Comparison of ENCODE assay signal across 1 cellular context in the genomic region with DNA sequence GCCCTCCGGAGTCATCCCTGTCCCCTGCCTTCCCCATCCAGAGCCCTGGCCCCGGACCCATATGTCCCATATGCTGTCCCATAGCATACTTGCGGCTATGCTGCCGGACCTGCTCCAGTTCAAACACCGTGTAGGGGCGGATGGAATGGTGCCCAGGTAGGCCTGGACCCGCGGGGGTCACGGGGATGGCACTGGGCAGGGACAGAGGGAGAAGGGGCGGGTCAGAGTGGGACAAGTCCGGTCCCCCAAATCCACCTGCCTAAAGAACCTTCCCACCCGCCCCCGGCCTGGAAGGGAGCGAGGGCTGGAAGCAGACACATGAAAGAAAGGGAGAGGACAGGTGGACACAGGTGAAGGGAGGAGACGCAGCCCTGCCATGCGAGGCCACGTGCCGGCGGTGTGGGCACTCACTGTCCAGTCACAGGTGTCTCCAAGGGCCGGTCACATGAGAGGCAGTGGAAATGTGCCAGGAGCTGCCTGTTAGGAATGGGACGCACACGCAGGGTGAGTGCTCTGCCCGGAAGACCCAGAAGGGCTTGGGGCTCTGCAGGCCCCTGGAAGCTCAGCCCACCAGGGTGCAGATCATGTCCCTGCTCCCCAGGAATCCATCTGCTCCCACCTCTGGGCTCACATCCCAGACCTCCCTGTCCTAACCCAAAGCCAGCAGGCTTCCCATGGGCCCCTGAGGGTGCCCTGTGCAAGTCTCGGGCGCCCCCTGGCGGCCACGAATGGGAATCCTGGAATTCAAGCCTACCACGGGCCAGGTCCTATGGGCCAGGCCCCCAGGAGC.
TF ChIP-seq lines count a peak whose summit lies in the region.

No MANE protein-coding gene starts in this region.

TF ChIP-seq in K562, 482 proteins besides CTCF, POLR2A, EP300 and RAD21 (continues in another document):
- TF ChIP-seq, protein P1, sequence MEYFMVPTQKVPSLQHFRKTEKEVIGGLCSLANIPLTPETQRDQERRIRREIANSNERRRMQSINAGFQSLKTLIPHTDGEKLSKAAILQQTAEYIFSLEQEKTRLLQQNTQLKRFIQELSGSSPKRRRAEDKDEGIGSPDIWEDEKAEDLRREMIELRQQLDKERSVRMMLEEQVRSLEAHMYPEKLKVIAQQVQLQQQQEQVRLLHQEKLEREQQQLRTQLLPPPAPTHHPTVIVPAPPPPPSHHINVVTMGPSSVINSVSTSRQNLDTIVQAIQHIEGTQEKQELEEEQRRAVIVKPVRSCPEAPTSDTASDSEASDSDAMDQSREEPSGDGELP (CRISPR knock-in tag; IDR thresholded peaks at IDR 0.05; ENCODE audit: borderline replicate concordance): peak; percentile 48; the same call in 1 of the 2 replicates
- TF ChIP-seq, protein P2, sequence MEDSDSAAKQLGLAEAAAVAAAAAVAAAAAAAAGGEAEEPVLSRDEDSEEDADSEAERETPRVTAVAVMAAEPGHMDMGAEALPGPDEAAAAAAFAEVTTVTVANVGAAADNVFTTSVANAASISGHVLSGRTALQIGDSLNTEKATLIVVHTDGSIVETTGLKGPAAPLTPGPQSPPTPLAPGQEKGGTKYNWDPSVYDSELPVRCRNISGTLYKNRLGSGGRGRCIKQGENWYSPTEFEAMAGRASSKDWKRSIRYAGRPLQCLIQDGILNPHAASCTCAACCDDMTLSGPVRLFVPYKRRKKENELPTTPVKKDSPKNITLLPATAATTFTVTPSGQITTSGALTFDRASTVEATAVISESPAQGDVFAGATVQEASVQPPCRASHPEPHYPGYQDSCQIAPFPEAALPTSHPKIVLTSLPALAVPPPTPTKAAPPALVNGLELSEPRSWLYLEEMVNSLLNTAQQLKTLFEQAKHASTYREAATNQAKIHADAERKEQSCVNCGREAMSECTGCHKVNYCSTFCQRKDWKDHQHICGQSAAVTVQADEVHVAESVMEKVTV (CRISPR knock-in tag; IDR thresholded peaks at IDR 0.05): peak; percentile 96
- TF ChIP-seq TEAD4 (IDR thresholded peaks at IDR 0.05; ENCODE audit: low read length) (peak; percentile 64; the same call in 1 of the 2 replicates), TEAD4 (CRISPR knock-in tag; IDR thresholded peaks at IDR 0.05; ENCODE audit: borderline replicate concordance) (no peak), KLF16 (IDR thresholded peaks at IDR 0.05) (peak; percentile 50; the same call in 1 of the 2 replicates), HDAC6 (IDR thresholded peaks at IDR 0.05; ENCODE audit: low read depth, low read length) (no peak), ATF7 (IDR thresholded peaks at IDR 0.05) (peak; percentile 43; the same call in 1 of the 2 replicates), HMG20A (CRISPR knock-in tag; conservative IDR thresholded peaks at IDR 0.05) (no peak), YY1 (IDR thresholded peaks at IDR 0.05; ENCODE audit: borderline replicate concordance in 1 of 3, control insufficient read depth in 1 of 3, extremely low read depth in 1 of 3, insufficient read depth in 3 of 3, insufficient read length in 1 of 3, insufficient replicate concordance in 2 of 3, low read depth in 1 of 3, low read length in 2 of 3) (peak in 1 of 3 experiments; percentile 32), RB1 (IDR thresholded peaks at IDR 0.05; ENCODE audit: low read depth) (peak; percentile 80), ERF (CRISPR knock-in tag; IDR thresholded peaks at IDR 0.05) (0 out of 2 replicates have a peak, but pooled peaks have one; percentile 38), PHF21A (IDR thresholded peaks at IDR 0.05; ENCODE audit: borderline replicate concordance, low read depth) (0 out of 2 replicates have a peak, but pooled peaks have one; percentile 10), RBM14 (IDR thresholded peaks at IDR 0.05; ENCODE audit: borderline replicate concordance, insufficient read depth, low read depth, low read length) (peak; percentile 60; the same call in 1 of the 2 replicates), TAF15 (IDR thresholded peaks at IDR 0.05; ENCODE audit: low read depth, low read length) (0 out of 2 replicates have a peak, but pooled peaks have one; percentile 52), ZNF143 (CRISPR knock-in tag; IDR thresholded peaks at IDR 0.05) (peak; percentile 37; the same call in 1 of the 2 replicates), MYC (IDR thresholded peaks at IDR 0.05; ENCODE audit: low read depth, low read length) (peak; percentile 24; the same call in 1 of the 2 replicates), MYC (CRISPR knock-in tag; IDR thresholded peaks at IDR 0.05; ENCODE audit: borderline replicate concordance, low read depth) (no peak), NR2C2 (CRISPR knock-in tag; IDR thresholded peaks at IDR 0.05) (no peak), NR2C2 (tag; IDR thresholded peaks at IDR 0.05) (no peak), PHB2 (IDR thresholded peaks at IDR 0.05; ENCODE audit: low read depth) (no peak), ESRRA (IDR thresholded peaks at IDR 0.05; ENCODE audit: borderline replicate concordance, low read depth) (peak; percentile 31; the same call in 1 of the 2 replicates), CC2D1A (IDR thresholded peaks at IDR 0.05) (peak; percentile 95), SIN3B (IDR thresholded peaks at IDR 0.05; ENCODE audit: low read depth) (0 out of 2 replicates have a peak, but pooled peaks have one; percentile 27), EGR1 (conservative IDR thresholded peaks at IDR 0.05) (0 out of 2 replicates have a peak, but pooled peaks have one; percentile 10), SRF (CRISPR knock-in tag; IDR thresholded peaks at IDR 0.05) (peak in 1 of 2 experiments; percentile 52; a peak in 1 of 4 replicates), SMC3 (conservative IDR thresholded peaks at IDR 0.05; ENCODE audit: insufficient read depth, low read depth, low read length) (peak; percentile 99), PTBP1 (IDR thresholded peaks at IDR 0.05; ENCODE audit: low read depth, low read length) (0 out of 2 replicates have a peak, but pooled peaks have one; percentile 24), NFIC (IDR thresholded peaks at IDR 0.05) (peak; percentile 61), XRCC5 (IDR thresholded peaks at IDR 0.05; ENCODE audit: low read depth, low read length) (peak; percentile 51; the same call in 1 of the 2 replicates), NFRKB (IDR thresholded peaks at IDR 0.05; ENCODE audit: low read depth) (no peak), HDGF (IDR thresholded peaks at IDR 0.05) (0 out of 2 replicates have a peak, but pooled peaks have one; percentile 44), JUND (IDR thresholded peaks at IDR 0.05; ENCODE audit: borderline replicate concordance, low read depth, low read length) (peak; percentile 35; the same call in 1 of the 2 replicates), JUND (tag; IDR thresholded peaks at IDR 0.05; ENCODE audit: borderline replicate concordance, low read depth, low read length) (no peak; the same call in 2 of the 3 replicates), ZBTB7A (IDR thresholded peaks at IDR 0.05; ENCODE audit: borderline replicate concordance, control insufficient read depth, low read depth, low read length) (peak; percentile 46; the same call in 1 of the 2 replicates), L3MBTL2 (IDR thresholded peaks at IDR 0.05) (0 out of 2 replicates have a peak, but pooled peaks have one; percentile 16), TEAD1 (CRISPR knock-in tag; IDR thresholded peaks at IDR 0.05) (peak; percentile 62 to 95; a peak in 3 of 4 replicates)
- TF ChIP-seq, protein P3, sequence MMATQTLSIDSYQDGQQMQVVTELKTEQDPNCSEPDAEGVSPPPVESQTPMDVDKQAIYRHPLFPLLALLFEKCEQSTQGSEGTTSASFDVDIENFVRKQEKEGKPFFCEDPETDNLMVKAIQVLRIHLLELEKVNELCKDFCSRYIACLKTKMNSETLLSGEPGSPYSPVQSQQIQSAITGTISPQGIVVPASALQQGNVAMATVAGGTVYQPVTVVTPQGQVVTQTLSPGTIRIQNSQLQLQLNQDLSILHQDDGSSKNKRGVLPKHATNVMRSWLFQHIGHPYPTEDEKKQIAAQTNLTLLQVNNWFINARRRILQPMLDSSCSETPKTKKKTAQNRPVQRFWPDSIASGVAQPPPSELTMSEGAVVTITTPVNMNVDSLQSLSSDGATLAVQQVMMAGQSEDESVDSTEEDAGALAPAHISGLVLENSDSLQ (IDR thresholded peaks at IDR 0.05): no peak
- TF ChIP-seq, protein P4, sequence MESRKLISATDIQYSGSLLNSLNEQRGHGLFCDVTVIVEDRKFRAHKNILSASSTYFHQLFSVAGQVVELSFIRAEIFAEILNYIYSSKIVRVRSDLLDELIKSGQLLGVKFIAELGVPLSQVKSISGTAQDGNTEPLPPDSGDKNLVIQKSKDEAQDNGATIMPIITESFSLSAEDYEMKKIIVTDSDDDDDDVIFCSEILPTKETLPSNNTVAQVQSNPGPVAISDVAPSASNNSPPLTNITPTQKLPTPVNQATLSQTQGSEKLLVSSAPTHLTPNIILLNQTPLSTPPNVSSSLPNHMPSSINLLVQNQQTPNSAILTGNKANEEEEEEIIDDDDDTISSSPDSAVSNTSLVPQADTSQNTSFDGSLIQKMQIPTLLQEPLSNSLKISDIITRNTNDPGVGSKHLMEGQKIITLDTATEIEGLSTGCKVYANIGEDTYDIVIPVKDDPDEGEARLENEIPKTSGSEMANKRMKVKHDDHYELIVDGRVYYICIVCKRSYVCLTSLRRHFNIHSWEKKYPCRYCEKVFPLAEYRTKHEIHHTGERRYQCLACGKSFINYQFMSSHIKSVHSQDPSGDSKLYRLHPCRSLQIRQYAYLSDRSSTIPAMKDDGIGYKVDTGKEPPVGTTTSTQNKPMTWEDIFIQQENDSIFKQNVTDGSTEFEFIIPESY (CRISPR knock-in tag; IDR thresholded peaks at IDR 0.05): peak; percentile 57
- TF ChIP-seq, protein P5, sequence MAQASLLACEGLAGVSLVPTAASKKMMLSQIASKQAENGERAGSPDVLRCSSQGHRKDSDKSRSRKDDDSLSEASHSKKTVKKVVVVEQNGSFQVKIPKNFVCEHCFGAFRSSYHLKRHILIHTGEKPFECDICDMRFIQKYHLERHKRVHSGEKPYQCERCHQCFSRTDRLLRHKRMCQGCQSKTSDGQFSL (CRISPR knock-in tag; IDR thresholded peaks at IDR 0.05): 0 out of 2 replicates have a peak, but pooled peaks have one; percentile 21
- TF ChIP-seq, protein P5 (tag; IDR thresholded peaks at IDR 0.05): no peak
- TF ChIP-seq, protein P6, sequence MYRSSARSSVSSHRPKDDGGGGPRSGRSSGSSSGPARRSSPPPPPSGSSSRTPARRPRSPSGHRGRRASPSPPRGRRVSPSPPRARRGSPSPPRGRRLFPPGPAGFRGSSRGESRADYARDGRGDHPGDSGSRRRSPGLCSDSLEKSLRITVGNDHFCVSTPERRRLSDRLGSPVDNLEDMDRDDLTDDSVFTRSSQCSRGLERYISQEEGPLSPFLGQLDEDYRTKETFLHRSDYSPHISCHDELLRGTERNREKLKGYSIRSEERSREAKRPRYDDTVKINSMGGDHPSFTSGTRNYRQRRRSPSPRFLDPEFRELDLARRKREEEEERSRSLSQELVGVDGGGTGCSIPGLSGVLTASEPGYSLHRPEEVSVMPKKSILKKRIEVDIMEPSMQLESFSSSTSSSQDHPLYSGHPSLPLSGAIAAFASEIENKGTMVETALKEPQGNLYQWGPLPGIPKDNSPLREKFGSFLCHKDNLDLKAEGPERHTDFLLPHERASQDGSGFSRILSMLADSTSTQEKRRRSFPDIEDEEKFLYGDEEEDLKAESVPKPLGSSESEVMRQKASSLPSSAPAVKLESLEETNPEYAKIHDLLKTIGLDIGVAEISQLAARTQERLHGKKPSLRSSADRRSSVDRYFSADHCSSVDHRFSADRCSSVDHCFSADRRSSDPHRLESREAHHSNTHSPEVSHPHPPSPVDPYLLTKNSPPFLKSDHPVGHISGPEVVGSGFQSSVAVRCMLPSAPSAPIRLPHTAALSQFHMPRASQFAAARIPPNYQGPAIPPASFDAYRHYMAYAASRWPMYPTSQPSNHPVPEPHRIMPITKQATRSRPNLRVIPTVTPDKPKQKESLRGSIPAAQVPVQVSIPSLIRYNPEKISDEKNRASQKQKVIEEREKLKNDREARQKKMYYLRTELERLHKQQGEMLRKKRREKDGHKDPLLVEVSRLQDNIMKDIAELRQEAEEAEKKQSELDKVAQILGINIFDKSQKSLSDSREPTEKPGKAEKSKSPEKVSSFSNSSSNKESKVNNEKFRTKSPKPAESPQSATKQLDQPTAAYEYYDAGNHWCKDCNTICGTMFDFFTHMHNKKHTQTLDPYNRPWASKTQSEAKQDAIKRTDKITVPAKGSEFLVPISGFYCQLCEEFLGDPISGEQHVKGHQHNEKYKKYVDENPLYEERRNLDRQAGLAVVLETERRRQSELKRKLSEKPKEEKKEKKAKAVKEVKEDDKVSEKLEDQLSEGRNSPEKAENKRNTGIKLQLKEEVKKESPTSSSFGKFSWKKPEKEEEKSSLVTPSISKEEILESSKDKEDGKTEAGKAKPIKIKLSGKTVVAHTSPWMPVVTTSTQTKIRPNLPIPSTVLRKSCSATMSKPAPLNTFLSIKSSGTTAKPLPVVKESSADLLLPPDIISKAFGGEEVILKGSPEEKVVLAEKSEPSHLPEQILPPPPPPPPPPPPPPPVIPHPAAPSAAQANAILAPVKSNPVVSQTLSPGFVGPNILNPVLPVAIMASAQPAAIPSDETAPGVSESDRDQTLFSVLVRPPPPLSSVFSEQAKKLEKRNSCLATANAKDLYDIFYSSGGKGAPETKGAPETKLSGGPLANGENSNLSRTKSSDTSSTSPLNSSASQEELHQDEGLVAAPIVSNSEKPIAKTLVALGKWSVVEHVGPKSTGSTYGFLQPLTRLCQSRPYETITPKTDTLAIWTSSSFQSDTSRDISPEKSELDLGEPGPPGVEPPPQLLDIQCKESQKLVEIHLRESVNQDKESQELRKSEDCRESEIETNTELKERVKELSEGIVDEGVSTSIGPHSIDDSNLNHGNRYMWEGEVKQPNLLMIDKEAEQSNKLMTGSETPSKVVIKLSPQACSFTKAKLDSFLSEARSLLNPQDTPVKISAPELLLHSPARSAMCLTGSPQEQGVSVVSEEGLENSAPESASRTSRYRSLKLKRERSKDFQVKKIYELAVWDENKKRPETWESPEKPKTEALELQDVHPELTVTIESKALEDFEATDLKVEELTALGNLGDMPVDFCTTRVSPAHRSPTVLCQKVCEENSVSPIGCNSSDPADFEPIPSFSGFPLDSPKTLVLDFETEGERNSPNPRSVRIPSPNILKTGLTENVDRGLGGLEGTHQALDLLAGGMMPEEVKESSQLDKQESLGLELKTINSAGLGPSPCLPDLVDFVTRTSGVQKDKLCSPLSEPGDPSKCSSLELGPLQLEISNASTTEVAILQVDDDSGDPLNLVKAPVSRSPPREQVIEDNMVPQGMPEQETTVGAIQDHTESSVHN (IDR thresholded peaks at IDR 0.05; ENCODE audit: borderline replicate concordance in 1 of 2, low read depth in 1 of 2): no peak
- TF ChIP-seq, protein P7, sequence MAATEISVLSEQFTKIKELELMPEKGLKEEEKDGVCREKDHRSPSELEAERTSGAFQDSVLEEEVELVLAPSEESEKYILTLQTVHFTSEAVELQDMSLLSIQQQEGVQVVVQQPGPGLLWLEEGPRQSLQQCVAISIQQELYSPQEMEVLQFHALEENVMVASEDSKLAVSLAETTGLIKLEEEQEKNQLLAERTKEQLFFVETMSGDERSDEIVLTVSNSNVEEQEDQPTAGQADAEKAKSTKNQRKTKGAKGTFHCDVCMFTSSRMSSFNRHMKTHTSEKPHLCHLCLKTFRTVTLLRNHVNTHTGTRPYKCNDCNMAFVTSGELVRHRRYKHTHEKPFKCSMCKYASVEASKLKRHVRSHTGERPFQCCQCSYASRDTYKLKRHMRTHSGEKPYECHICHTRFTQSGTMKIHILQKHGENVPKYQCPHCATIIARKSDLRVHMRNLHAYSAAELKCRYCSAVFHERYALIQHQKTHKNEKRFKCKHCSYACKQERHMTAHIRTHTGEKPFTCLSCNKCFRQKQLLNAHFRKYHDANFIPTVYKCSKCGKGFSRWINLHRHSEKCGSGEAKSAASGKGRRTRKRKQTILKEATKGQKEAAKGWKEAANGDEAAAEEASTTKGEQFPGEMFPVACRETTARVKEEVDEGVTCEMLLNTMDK (IDR thresholded peaks at IDR 0.05; ENCODE audit: borderline replicate concordance, insufficient read depth, low read depth, low read length, poor library complexity, severe bottlenecking): peak; percentile 48
